8 cellular contexts compared by ENCODE assay signal in the genomic region with DNA sequence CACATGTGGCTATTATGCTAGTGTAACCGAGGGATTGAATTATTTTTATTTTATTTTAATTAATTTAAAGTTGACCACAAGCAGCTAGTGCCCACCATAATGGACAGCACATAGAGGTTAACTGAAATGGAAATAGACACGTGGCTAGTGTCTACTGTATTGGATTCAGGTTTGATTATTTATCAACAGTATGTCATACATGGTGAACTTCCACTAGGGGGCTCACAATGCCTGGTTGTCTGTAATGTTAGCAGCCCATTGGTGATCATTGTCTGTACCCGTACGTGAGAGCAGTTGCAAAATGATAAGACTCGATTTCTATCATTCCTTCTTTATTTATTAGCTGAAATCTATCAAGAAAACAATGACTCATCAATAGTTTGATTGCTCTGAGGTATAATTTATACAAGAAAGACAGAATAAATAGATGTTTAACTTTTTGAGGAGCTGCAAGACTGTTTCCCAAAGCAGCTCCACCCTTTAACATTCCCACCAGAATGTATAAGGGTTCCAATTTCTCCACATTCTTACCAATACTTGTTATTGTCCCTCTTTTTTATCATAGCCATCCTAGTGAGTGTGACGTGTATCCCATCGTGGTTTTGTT.
DNase-seq lines count a peak whose midpoint lies in the region; ATAC-seq, FAIRE-seq and TF ChIP-seq lines count a peak whose summit lies in the region.

No MANE protein-coding gene starts in this region.

- no peak for FAIRE-seq in HTR-8/SVneo (lab: Jason Lieb, UNC)

- H3K79me1 ChIP-seq in trophoblast cell (ENCODE audit: low read length) = no peaks in the 10 kb centered on the region

- H4K20me1 ChIP-seq in OCI-LY1 (ENCODE audit: insufficient read depth, low read length) = no peaks in the 10 kb centered on the region

- H3K9me3 ChIP-seq in OCI-LY1 (ENCODE audit: low read length) = no peaks in the 10 kb centered on the region
- no peaks in the 10 kb centered on the region for H3K9me3 ChIP-seq in gastroesophageal sphincter
- no peaks in the 10 kb centered on the region for H3K9me3 ChIP-seq in trophoblast cell (ENCODE audit: insufficient read depth, low read depth, low read length)

- H3K23ac ChIP-seq in trophoblast cell (ENCODE audit: low read length) = no peak overlapping the region

- no peaks in the 10 kb centered on the region for H3K27me3 ChIP-seq in OCI-LY1 (ENCODE audit: insufficient read depth, low read length)
- no peaks in the 10 kb centered on the region for H3K27me3 ChIP-seq in gastroesophageal sphincter
- H3K27me3 ChIP-seq in trophoblast cell (ENCODE audit: insufficient read depth, low read length) = no peaks in the 10 kb centered on the region

- H3K27ac ChIP-seq in OCI-LY1 (ENCODE audit: low read depth, low read length, poor library complexity, severe bottlenecking) (no peak overlapping the region), gastroesophageal sphincter (no peak overlapping the region), trophoblast cell (ENCODE audit: low read depth, low read length) (no peak overlapping the region)

- no peak overlapping the region for H2AK5ac ChIP-seq in trophoblast cell (ENCODE audit: low read length)

- no peak overlapping the region for H2AFZ ChIP-seq in OCI-LY1 (ENCODE audit: low read length)
- H2AFZ ChIP-seq in trophoblast cell (ENCODE audit: insufficient read depth, low read length, poor library complexity) = no peak overlapping the region

- no peak for TF ChIP-seq EP300 in gastroesophageal sphincter (IDR thresholded peaks at IDR 0.05)

- H3K79me2 ChIP-seq in OCI-LY1 (ENCODE audit: insufficient read depth, low read length) (no peaks in the 10 kb centered on the region), trophoblast cell (ENCODE audit: control insufficient read depth, insufficient read depth, low read length, poor library complexity) (no peaks in the 10 kb centered on the region)

- 10 to 13% methylated on average over 7 of the region's 7 CpGs for WGBS in gastroesophageal sphincter (ENCODE audit: low coverage in 1 of 2), 2 donors
- no CpG with 5 or more reads among the region's 7 CpGs for WGBS in trophoblast cell (ENCODE audit: extremely low coverage, insufficient coverage, insufficient read length)

- peak; percentile 92 for ATAC-seq in GM21390 (IDR thresholded peaks at IDR 0.05; ENCODE audit: unreplicated experiment)
- peak; percentile 75 for ATAC-seq in gastroesophageal sphincter
- ATAC-seq in HG03095 (IDR thresholded peaks at IDR 0.05; ENCODE audit: unreplicated experiment) = no peak

- no peak overlapping the region for H3K14ac ChIP-seq in trophoblast cell (ENCODE audit: low read length)

- H3K9ac ChIP-seq in OCI-LY1 (ENCODE audit: low read length) = no peak overlapping the region
- no peak overlapping the region for H3K9ac ChIP-seq in trophoblast cell (ENCODE audit: low read length)

- no peak overlapping the region for H2BK120ac ChIP-seq in trophoblast cell (ENCODE audit: insufficient read depth, low read length, poor library complexity)

- H3K4me2 ChIP-seq in OCI-LY1 (ENCODE audit: low read length) (no peak overlapping the region), trophoblast cell (ENCODE audit: low read length) (no peak overlapping the region)

- TF ChIP-seq CTCF in OCI-LY1 (IDR thresholded peaks at IDR 0.05; ENCODE audit: low read length) (peak; percentile 77), gastroesophageal sphincter (IDR thresholded peaks at IDR 0.05) (peak; percentile 45 to 68 (median 57))

- H2BK12ac ChIP-seq in trophoblast cell (ENCODE audit: low read length) = no peak overlapping the region

- H3K36me3 ChIP-seq in OCI-LY1 (ENCODE audit: insufficient read depth, low read length) (no peaks in the 10 kb centered on the region), gastroesophageal sphincter (no peaks in the 10 kb centered on the region), trophoblast cell (ENCODE audit: control insufficient read depth in 1 of 2, insufficient read depth in 2 of 2, low read length in 2 of 2) (no peaks in the 10 kb centered on the region)

- H2BK5ac ChIP-seq in trophoblast cell (ENCODE audit: low read depth, low read length, poor library complexity) = no peak overlapping the region

- H3K18ac ChIP-seq in trophoblast cell (ENCODE audit: low read length) = no peak overlapping the region

- no peak for TF ChIP-seq POLR2A in gastroesophageal sphincter (IDR thresholded peaks at IDR 0.05)

- H3F3A ChIP-seq in OCI-LY1 (ENCODE audit: insufficient read depth, low read length) = no peaks in the 10 kb centered on the region

- H3K4me3 ChIP-seq in OCI-LY1 (ENCODE audit: low read depth, low read length, poor library complexity, severe bottlenecking) (no peak overlapping the region), gastroesophageal sphincter (no peak overlapping the region), trophoblast cell (ENCODE audit: low read depth, low read length) (no peak overlapping the region)

- no peaks in the 10 kb centered on the region for H3K9me2 ChIP-seq in OCI-LY1 (ENCODE audit: low read depth, low read length)

- DNase-seq in ELR (ENCODE audit: low read depth) (peak; percentile 88), HTR-8/SVneo (ENCODE audit: insufficient read length, low spot score) (peak; percentile 85), trophoblast cell (peak; percentile 40 to 84)
- DNase-seq in activated gamma-delta T cell treated with anti-CD3 and anti-CD28 coated beads, Interleukin-2, amount 50 U/mL, for 16 hours (ENCODE audit: low read depth) = peak; percentile 28

- H3K4me1 ChIP-seq in OCI-LY1 (ENCODE audit: insufficient read depth, low read length, severe bottlenecking) (no peaks in the 10 kb centered on the region), gastroesophageal sphincter (no peaks in the 10 kb centered on the region), trophoblast cell (ENCODE audit: control insufficient read depth in 1 of 2, insufficient read depth in 2 of 2, low read length in 2 of 2) (no peaks in the 10 kb centered on the region)

- H4K12ac ChIP-seq in trophoblast cell (ENCODE audit: low read depth, low read length) = no peak overlapping the region

- no peak overlapping the region for H3K4ac ChIP-seq in trophoblast cell (ENCODE audit: low read depth, low read length)

- no peak overlapping the region for H4K91ac ChIP-seq in trophoblast cell (ENCODE audit: low read depth, low read length)

- no peak overlapping the region for H4K8ac ChIP-seq in trophoblast cell (ENCODE audit: low read depth, low read length)

Comparison
In these comparisons a context has a peak if more than half of its experiments do, and no peak if none do; other contexts are left out.
1. DNase-seq: peak in every context shown above with its lines; median percentile 88 in ELR; 85 in HTR-8/SVneo; 62 in trophoblast cell; 28 in activated gamma-delta T cell treated with anti-CD3 and anti-CD28 coated beads, Interleukin-2, amount 50 U/mL, for 16 hours.